ENCODE assay signal across 1 cellular context in the genomic region with DNA sequence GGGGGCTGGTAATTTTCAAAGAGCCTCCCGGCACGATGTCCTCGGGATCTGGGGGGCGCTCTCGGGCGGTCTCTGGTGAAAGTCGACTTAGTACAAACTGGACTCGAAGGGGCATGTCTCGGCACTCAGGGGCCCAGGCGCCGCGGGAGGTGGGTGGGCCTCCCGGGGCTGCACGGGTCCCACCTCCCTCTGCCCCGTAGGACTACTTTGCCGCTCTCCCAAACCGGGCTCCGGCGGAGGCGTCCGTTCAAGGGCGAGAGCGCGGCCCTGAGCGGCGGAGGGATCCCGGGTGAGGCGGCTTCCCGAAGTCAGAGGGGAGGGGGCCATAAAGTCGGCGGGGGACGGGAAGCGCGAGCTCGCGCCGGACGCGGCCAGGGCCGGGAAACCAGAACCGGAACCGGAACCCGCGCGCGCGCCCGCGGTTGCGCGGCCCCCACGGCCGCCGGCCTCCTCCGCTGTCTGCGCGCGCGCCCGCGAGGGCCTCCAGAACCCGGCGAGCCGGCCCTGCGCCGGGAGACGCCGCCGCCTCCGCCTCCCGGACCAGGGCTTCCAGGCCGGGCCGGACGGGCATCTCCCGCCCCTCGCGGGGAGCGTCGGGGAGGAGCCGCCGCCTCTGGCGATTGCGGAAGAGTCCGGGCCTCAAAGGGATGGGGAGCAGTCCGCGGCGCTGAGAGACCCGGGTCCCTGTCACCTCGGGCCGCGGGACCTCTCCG.
TF ChIP-seq lines count a peak whose summit lies in the region.

A gene with protein sequence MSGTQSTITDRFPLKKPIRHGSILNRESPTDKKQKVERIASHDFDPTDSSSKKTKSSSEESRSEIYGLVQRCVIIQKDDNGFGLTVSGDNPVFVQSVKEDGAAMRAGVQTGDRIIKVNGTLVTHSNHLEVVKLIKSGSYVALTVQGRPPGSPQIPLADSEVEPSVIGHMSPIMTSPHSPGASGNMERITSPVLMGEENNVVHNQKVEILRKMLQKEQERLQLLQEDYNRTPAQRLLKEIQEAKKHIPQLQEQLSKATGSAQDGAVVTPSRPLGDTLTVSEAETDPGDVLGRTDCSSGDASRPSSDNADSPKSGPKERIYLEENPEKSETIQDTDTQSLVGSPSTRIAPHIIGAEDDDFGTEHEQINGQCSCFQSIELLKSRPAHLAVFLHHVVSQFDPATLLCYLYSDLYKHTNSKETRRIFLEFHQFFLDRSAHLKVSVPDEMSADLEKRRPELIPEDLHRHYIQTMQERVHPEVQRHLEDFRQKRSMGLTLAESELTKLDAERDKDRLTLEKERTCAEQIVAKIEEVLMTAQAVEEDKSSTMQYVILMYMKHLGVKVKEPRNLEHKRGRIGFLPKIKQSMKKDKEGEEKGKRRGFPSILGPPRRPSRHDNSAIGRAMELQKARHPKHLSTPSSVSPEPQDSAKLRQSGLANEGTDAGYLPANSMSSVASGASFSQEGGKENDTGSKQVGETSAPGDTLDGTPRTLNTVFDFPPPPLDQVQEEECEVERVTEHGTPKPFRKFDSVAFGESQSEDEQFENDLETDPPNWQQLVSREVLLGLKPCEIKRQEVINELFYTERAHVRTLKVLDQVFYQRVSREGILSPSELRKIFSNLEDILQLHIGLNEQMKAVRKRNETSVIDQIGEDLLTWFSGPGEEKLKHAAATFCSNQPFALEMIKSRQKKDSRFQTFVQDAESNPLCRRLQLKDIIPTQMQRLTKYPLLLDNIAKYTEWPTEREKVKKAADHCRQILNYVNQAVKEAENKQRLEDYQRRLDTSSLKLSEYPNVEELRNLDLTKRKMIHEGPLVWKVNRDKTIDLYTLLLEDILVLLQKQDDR (N-terminal part only) (plus strand): TSS at position 486 of the 713 bp plus-strand sequence. CDS start 831 bp downstream, outside the sequence.

TF ChIP-seq in GM12878, 131 proteins besides CTCF, POLR2A, EP300 and RAD21 (continued from another document and continues in another):
- TF ChIP-seq NFIC (IDR thresholded peaks at IDR 0.05; ENCODE audit: low read depth, low read length) (peak; percentile 44; the same call in 1 of the 2 replicates), MTA3 (IDR thresholded peaks at IDR 0.05; ENCODE audit: borderline replicate concordance, low read length) (no peak), ETV6 (conservative IDR thresholded peaks at IDR 0.05 in 1 of 2, IDR thresholded peaks at IDR 0.05 in 1 of 2; ENCODE audit: borderline replicate concordance in 1 of 2, low read depth in 1 of 2) (peak in 1 of 2 experiments; percentile 90; a peak in 2 of 4 replicates), CBX5 (IDR thresholded peaks at IDR 0.05; ENCODE audit: low read depth) (peak; percentile 50; the same call in 1 of the 2 replicates), EGR1 (IDR thresholded peaks at IDR 0.05; ENCODE audit: borderline replicate concordance in 1 of 2, low read depth in 2 of 2, low read length in 2 of 2) (peak in 1 of 2 experiments; percentile 69; a peak in 2 of 3 replicates), KLF5 (IDR thresholded peaks at IDR 0.05; ENCODE audit: partially characterized antibody) (peak; percentile 78), HDAC2 (IDR thresholded peaks at IDR 0.05) (no peak), ATF7 (IDR thresholded peaks at IDR 0.05; ENCODE audit: low read depth) (no peak), NR2C2 (IDR thresholded peaks at IDR 0.05; ENCODE audit: borderline replicate concordance, control insufficient read depth, insufficient read length, low read depth) (no peak), RELA (IDR thresholded peaks at IDR 0.05; ENCODE audit: borderline replicate concordance, partially characterized antibody) (peak; percentile 48), GABPA (IDR thresholded peaks at IDR 0.05; ENCODE audit: low read depth) (peak; percentile 69), SMAD1 (IDR thresholded peaks at IDR 0.05; ENCODE audit: low read depth, partially characterized antibody) (no peak), SREBF2 (IDR thresholded peaks at IDR 0.05; ENCODE audit: low read length) (no peak), KAT2A (conservative IDR thresholded peaks at IDR 0.05; ENCODE audit: control insufficient read depth, low read depth, low read length) (no peak), WRNIP1 (IDR thresholded peaks at IDR 0.05; ENCODE audit: borderline replicate concordance, low read depth, low read length) (no peak), SIN3A (IDR thresholded peaks at IDR 0.05; ENCODE audit: low read depth, low read length) (peak; percentile 37), RAD51 (IDR thresholded peaks at IDR 0.05) (no peak), SMAD5 (IDR thresholded peaks at IDR 0.05; ENCODE audit: low read depth) (0 out of 2 replicates have a peak, but pooled peaks have one; percentile 17), RFX5 (IDR thresholded peaks at IDR 0.05; ENCODE audit: low read depth, low read length) (peak; percentile 21; the same call in 1 of the 2 replicates)
- TF ChIP-seq, protein P1, sequence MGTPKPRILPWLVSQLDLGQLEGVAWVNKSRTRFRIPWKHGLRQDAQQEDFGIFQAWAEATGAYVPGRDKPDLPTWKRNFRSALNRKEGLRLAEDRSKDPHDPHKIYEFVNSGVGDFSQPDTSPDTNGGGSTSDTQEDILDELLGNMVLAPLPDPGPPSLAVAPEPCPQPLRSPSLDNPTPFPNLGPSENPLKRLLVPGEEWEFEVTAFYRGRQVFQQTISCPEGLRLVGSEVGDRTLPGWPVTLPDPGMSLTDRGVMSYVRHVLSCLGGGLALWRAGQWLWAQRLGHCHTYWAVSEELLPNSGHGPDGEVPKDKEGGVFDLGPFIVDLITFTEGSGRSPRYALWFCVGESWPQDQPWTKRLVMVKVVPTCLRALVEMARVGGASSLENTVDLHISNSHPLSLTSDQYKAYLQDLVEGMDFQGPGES (IDR thresholded peaks at IDR 0.05): no peak
- TF ChIP-seq, protein P2, sequence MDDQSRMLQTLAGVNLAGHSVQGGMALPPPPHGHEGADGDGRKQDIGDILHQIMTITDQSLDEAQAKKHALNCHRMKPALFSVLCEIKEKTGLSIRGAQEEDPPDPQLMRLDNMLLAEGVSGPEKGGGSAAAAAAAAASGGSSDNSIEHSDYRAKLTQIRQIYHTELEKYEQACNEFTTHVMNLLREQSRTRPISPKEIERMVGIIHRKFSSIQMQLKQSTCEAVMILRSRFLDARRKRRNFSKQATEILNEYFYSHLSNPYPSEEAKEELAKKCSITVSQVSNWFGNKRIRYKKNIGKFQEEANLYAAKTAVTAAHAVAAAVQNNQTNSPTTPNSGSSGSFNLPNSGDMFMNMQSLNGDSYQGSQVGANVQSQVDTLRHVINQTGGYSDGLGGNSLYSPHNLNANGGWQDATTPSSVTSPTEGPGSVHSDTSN (IDR thresholded peaks at IDR 0.05; ENCODE audit: insufficient replicate concordance, low read depth, low read length): peak; percentile 82
- TF ChIP-seq, protein P3, sequence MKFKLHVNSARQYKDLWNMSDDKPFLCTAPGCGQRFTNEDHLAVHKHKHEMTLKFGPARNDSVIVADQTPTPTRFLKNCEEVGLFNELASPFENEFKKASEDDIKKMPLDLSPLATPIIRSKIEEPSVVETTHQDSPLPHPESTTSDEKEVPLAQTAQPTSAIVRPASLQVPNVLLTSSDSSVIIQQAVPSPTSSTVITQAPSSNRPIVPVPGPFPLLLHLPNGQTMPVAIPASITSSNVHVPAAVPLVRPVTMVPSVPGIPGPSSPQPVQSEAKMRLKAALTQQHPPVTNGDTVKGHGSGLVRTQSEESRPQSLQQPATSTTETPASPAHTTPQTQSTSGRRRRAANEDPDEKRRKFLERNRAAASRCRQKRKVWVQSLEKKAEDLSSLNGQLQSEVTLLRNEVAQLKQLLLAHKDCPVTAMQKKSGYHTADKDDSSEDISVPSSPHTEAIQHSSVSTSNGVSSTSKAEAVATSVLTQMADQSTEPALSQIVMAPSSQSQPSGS (IDR thresholded peaks at IDR 0.05; ENCODE audit: low read length): no peak; the same call in 1 of the 2 replicates
- TF ChIP-seq, protein P4, sequence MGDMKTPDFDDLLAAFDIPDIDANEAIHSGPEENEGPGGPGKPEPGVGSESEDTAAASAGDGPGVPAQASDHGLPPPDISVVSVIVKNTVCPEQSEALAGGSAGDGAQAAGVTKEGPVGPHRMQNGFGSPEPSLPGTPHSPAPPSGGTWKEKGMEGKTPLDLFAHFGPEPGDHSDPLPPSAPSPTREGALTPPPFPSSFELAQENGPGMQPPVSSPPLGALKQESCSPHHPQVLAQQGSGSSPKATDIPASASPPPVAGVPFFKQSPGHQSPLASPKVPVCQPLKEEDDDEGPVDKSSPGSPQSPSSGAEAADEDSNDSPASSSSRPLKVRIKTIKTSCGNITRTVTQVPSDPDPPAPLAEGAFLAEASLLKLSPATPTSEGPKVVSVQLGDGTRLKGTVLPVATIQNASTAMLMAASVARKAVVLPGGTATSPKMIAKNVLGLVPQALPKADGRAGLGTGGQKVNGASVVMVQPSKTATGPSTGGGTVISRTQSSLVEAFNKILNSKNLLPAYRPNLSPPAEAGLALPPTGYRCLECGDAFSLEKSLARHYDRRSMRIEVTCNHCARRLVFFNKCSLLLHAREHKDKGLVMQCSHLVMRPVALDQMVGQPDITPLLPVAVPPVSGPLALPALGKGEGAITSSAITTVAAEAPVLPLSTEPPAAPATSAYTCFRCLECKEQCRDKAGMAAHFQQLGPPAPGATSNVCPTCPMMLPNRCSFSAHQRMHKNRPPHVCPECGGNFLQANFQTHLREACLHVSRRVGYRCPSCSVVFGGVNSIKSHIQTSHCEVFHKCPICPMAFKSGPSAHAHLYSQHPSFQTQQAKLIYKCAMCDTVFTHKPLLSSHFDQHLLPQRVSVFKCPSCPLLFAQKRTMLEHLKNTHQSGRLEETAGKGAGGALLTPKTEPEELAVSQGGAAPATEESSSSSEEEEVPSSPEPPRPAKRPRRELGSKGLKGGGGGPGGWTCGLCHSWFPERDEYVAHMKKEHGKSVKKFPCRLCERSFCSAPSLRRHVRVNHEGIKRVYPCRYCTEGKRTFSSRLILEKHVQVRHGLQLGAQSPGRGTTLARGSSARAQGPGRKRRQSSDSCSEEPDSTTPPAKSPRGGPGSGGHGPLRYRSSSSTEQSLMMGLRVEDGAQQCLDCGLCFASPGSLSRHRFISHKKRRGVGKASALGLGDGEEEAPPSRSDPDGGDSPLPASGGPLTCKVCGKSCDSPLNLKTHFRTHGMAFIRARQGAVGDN (IDR thresholded peaks at IDR 0.05): peak; percentile 32; the same call in 1 of the 2 replicates
- TF ChIP-seq, protein P5, sequence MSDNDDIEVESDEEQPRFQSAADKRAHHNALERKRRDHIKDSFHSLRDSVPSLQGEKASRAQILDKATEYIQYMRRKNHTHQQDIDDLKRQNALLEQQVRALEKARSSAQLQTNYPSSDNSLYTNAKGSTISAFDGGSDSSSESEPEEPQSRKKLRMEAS (IDR thresholded peaks at IDR 0.05; ENCODE audit: low read depth, low read length): peak; percentile 18; the same call in 1 of the 2 replicates
- TF ChIP-seq, protein P6, sequence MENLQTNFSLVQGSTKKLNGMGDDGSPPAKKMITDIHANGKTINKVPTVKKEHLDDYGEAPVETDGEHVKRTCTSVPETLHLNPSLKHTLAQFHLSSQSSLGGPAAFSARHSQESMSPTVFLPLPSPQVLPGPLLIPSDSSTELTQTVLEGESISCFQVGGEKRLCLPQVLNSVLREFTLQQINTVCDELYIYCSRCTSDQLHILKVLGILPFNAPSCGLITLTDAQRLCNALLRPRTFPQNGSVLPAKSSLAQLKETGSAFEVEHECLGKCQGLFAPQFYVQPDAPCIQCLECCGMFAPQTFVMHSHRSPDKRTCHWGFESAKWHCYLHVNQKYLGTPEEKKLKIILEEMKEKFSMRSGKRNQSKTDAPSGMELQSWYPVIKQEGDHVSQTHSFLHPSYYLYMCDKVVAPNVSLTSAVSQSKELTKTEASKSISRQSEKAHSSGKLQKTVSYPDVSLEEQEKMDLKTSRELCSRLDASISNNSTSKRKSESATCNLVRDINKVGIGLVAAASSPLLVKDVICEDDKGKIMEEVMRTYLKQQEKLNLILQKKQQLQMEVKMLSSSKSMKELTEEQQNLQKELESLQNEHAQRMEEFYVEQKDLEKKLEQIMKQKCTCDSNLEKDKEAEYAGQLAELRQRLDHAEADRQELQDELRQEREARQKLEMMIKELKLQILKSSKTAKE (IDR thresholded peaks at IDR 0.05; ENCODE audit: low read depth, poor library complexity, severe bottlenecking): no peak
- TF ChIP-seq, protein P7, sequence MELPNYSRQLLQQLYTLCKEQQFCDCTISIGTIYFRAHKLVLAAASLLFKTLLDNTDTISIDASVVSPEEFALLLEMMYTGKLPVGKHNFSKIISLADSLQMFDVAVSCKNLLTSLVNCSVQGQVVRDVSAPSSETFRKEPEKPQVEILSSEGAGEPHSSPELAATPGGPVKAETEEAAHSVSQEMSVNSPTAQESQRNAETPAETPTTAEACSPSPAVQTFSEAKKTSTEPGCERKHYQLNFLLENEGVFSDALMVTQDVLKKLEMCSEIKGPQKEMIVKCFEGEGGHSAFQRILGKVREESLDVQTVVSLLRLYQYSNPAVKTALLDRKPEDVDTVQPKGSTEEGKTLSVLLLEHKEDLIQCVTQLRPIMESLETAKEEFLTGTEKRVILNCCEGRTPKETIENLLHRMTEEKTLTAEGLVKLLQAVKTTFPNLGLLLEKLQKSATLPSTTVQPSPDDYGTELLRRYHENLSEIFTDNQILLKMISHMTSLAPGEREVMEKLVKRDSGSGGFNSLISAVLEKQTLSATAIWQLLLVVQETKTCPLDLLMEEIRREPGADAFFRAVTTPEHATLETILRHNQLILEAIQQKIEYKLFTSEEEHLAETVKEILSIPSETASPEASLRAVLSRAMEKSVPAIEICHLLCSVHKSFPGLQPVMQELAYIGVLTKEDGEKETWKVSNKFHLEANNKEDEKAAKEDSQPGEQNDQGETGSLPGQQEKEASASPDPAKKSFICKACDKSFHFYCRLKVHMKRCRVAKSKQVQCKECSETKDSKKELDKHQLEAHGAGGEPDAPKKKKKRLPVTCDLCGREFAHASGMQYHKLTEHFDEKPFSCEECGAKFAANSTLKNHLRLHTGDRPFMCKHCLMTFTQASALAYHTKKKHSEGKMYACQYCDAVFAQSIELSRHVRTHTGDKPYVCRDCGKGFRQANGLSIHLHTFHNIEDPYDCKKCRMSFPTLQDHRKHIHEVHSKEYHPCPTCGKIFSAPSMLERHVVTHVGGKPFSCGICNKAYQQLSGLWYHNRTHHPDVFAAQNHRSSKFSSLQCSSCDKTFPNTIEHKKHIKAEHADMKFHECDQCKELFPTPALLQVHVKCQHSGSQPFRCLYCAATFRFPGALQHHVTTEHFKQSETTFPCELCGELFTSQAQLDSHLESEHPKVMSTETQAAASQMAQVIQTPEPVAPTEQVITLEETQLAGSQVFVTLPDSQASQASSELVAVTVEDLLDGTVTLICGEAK (IDR thresholded peaks at IDR 0.05; ENCODE audit: borderline replicate concordance): peak; percentile 31; the same call in 1 of the 2 replicates
